ENCODE assay signal across 12 cellular contexts in the genomic region with DNA sequence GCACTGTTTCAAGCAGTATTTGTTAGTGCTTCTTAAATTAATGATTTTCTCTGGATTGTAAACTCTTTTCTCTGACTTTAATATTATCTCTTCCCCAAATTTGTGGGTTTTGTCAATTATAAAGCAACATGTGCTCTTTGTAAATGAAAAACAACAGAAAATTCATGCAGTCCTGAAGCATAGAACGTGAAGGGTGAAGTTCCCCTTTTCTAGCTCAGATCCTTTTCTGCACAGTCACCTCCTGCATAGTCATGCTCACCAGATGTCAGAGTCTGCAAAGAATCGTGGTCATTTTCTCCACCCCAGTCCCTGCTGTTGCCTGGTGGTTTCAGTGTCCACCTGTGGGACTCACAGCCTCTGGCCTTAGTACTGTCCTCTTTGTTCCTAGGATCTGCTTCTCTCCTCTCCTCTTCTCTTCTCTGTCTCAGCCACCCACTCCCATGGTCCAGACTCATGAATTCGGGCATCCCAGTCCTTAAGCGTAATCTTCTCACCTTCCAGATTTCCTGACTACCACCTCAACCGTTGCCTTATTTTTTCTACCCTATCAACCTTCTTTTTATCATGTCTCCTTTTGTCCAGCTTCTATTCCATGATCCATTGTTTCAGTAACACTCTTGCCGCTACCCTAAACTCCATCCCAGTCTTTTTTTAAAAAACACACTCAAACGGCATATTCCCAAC.
DNase-seq lines count a peak whose midpoint lies in the region; ATAC-seq and TF ChIP-seq lines count a peak whose summit lies in the region.
"Had no signal": no experiment of that assay in that cellular context is flagged by ENCODE, and none has a peak within 500 bp of the region (broad histone marks: within the 10 kb centered on the region; RNA-seq: fewer than 3 reads in every experiment).

No MANE protein-coding gene starts in this region.

- peaks cover 49% of the 10 kb centered on the region for H3K4me1 Mint-ChIP-seq in dendritic cell treated with granulocyte-macrophage colony-stimulating factor and Interleukin-4, amounts not matched to agents 40 ng/mL and 50 ng/mL, for 4 days (ENCODE audit: low read depth)
- H3K4me1 Mint-ChIP-seq in Caco-2 (ENCODE audit: low read depth, unreplicated experiment) = no peaks in the 10 kb centered on the region

- no peak overlapping the region for H3K4me3 ChIP-seq in MM.1S (ENCODE audit: low read length)
- H3K4me3 ChIP-seq in Caco-2 (ENCODE audit: low read depth, low read length) = no peak overlapping the region

- peaks cover 61% of the 10 kb centered on the region for H3K36me3 Mint-ChIP-seq in dendritic cell treated with granulocyte-macrophage colony-stimulating factor and Interleukin-4, amounts not matched to agents 40 ng/mL and 50 ng/mL, for 4 days (ENCODE audit: low read depth)
- no peaks in the 10 kb centered on the region for H3K36me3 Mint-ChIP-seq in Caco-2 (ENCODE audit: insufficient read depth, unreplicated experiment)

- ATAC-seq in GM21717 (IDR thresholded peaks at IDR 0.05; ENCODE audit: unreplicated experiment) = peak; percentile 62
- ATAC-seq: SK-N-SH treated with all-trans-retinoic acid at 6 μM for 48 hours had no signal

- H3K9me3 ChIP-seq in MM.1S (replicated peaks; ENCODE audit: insufficient read depth, low read length) = no peaks in the 10 kb centered on the region
- H3K9me3 ChIP-seq in Caco-2 = no peaks in the 10 kb centered on the region

- no peak overlapping the region for H2AFZ ChIP-seq in MM.1S (ENCODE audit: low read length)

- H3K27ac ChIP-seq in MM.1S (ENCODE audit: low read length) = peak overlapping the region; percentile 15; the same call in 1 of the 2 replicates

- BruUV-seq in Caco-2 (replicated peaks; lab: Mats Ljungman, UMichigan) = no TSS peak

- H3F3A ChIP-seq in MM.1S (ENCODE audit: insufficient read depth, low read length) = no peaks in the 10 kb centered on the region

- POLR2A ChIA-PET in Caco-2 (lab: Charles Lee) = no interaction called here

- peak overlapping the region; percentile 13 for H3K4me3 Mint-ChIP-seq in dendritic cell treated with granulocyte-macrophage colony-stimulating factor and Interleukin-4, amounts not matched to agents 40 ng/mL and 50 ng/mL, for 4 days
- no peak overlapping the region for H3K4me3 Mint-ChIP-seq in Caco-2 (ENCODE audit: unreplicated experiment)

- H3K27me3 ChIP-seq in MM.1S (replicated peaks; ENCODE audit: insufficient read depth, low read length) (no peaks in the 10 kb centered on the region), Caco-2 (replicated peaks; ENCODE audit: control insufficient read depth, insufficient read depth, low read length) (no peaks in the 10 kb centered on the region)

- intact Hi-C loops in dendritic cell treated with granulocyte-macrophage colony-stimulating factor and Interleukin-4, amounts not matched to agents 40 ng/mL and 50 ng/mL, for 4 days (cut with micrococcal nuclease) = no loop called here
- intact Hi-C loops in posterior cingulate gyrus (cut with DNase I) (no loop called here), Caco-2 (cut with micrococcal nuclease; ENCODE audit: unreplicated experiment) (no loop called here)

- H3K4me1 ChIP-seq in MM.1S (ENCODE audit: low read length) = peaks cover 12% of the 10 kb centered on the region
- H3K4me1 ChIP-seq in Caco-2 = no peaks in the 10 kb centered on the region

- peak overlapping the region; percentile 73 for H3K27ac Mint-ChIP-seq in dendritic cell treated with granulocyte-macrophage colony-stimulating factor and Interleukin-4, amounts not matched to agents 40 ng/mL and 50 ng/mL, for 4 days
- no peak overlapping the region for H3K27ac Mint-ChIP-seq in Caco-2 (ENCODE audit: unreplicated experiment)

- H3K9me2 ChIP-seq in MM.1S (replicated peaks; ENCODE audit: insufficient read depth, low read length) = no peaks in the 10 kb centered on the region

- peaks cover 40% of the 10 kb centered on the region for H3K79me2 ChIP-seq in MM.1S (ENCODE audit: low read length)

- H4K20me1 ChIP-seq in MM.1S (ENCODE audit: insufficient read depth, low read length) = no peaks in the 10 kb centered on the region

- peaks cover 9% of the 10 kb centered on the region for H3K27me3 Mint-ChIP-seq in dendritic cell treated with granulocyte-macrophage colony-stimulating factor and Interleukin-4, amounts not matched to agents 40 ng/mL and 50 ng/mL, for 4 days
- H3K27me3 Mint-ChIP-seq in Caco-2 (ENCODE audit: insufficient read depth, unreplicated experiment) = no peaks in the 10 kb centered on the region

- no peak overlapping the region for H3K4me2 ChIP-seq in MM.1S (ENCODE audit: low read depth, low read length)

- H3K9me3 Mint-ChIP-seq in dendritic cell treated with granulocyte-macrophage colony-stimulating factor and Interleukin-4, amounts not matched to agents 40 ng/mL and 50 ng/mL, for 4 days = no peaks in the 10 kb centered on the region
- H3K9me3 Mint-ChIP-seq in Caco-2 (ENCODE audit: unreplicated experiment) = no peaks in the 10 kb centered on the region

- CTCF ChIA-PET in Caco-2 (lab: Charles Lee) = no interaction called here

- DNase-seq in AG08395 (ENCODE audit: low spot score) = peak; percentile 32
- DNase-seq in MM.1S = peak; percentile 24
- no peak for DNase-seq in posterior cingulate gyrus
- DNase-seq in Caco-2 = no peak
- DNase-seq in NCI-H1417 treated with DMSO at 0.1 percent for 48 hours (lab: John Stamatoyannopoulos, UW) = no peak
- no peak for DNase-seq in D341Med (ENCODE audit: low spot score)
- DNase-seq: activated CD8-positive, alpha-beta memory T cell treated with anti-CD3 and anti-CD28 coated beads, Interleukin-2, amount 50 U/mL, for 48 hours; caudate nucleus; NCI-H146 had no signal

- 0 out of 2 replicates have a peak, but pooled peaks cover 2% of the 10 kb centered on the region for H3K36me3 ChIP-seq in MM.1S (replicated peaks; ENCODE audit: insufficient read depth, low read length)
- no peaks in the 10 kb centered on the region for H3K36me3 ChIP-seq in Caco-2 (ENCODE audit: control insufficient read depth, insufficient read depth, low read length)

- TF ChIP-seq CTCF in MM.1S (IDR thresholded peaks at IDR 0.05; ENCODE audit: low read length) = no peak
- no peak for TF ChIP-seq CTCF in Caco-2 (IDR thresholded peaks at IDR 0.05; ENCODE audit: insufficient read depth in 1 of 2, low read depth in 1 of 2, low read length in 1 of 2, severe bottlenecking in 1 of 2, unreplicated experiment in 1 of 2)

- no peak overlapping the region for H3K9ac ChIP-seq in MM.1S (ENCODE audit: low read length)

Comparison
In these comparisons a context has a peak if more than half of its experiments do, and no peak if none do; other contexts are left out.
1. DNase-seq: peak in AG08395 (single experiment) and MM.1S (single experiment); none in posterior cingulate gyrus (0 of 10), Caco-2 (0 of 2), NCI-H1417 treated with DMSO at 0.1 percent for 48 hours (single experiment) and D341Med (single experiment).